17 cellular contexts compared by ENCODE assay signal in genomic region chr1:235138821-235139220, GRCh38. TPM values are rescaled to one million over a fixed set of nuclear protein-coding genes. Genes with fewer than 3 reads are reported as not detected.
A peak's percentile ranks its signal among the peaks of the same experiment; 100 is the strongest.
DNase-seq lines count a peak whose midpoint lies in the region; ATAC-seq and TF ChIP-seq lines count a peak whose summit lies in the region.
"Had no signal": no experiment of that assay in that cellular context is flagged by ENCODE, and none has a peak within 500 bp of the region (broad histone marks: within the 10 kb centered on the region; RNA-seq: fewer than 3 reads in every experiment).

No MANE protein-coding gene starts in this region.

- no peaks in the 10 kb centered on the region for H3K9me3 Mint-ChIP-seq in activated CD4-positive, alpha-beta T cell treated with anti-CD3 and anti-CD28 coated beads, Interleukin-2, amount 10 ng/mL, durations not matched to agents 24 days and 14 days
- H3K9me3 Mint-ChIP-seq in CD8-positive, alpha-beta memory T cell = no peaks in the 10 kb centered on the region
- no peaks in the 10 kb centered on the region for H3K9me3 Mint-ChIP-seq in activated T-cell treated with anti-CD3 and anti-CD28 coated beads, Interleukin-2, amount 50 U/mL, for 72 hours
- no peaks in the 10 kb centered on the region for H3K9me3 Mint-ChIP-seq in nephron
- H3K9me3 Mint-ChIP-seq in HFFc6 = no peaks in the 10 kb centered on the region

- POLR2A ChIA-PET in CD8-positive, alpha-beta memory T cell (lab: Charles Lee) = no interaction called here

- CTCF ChIA-PET in CD8-positive, alpha-beta memory T cell (lab: Charles Lee) = interaction anchor here (1.7 kb wide), 1 partner anchor 278 kb away, joined by 5 read pairs; no protein-coding TSS in a partner anchor

- H3K27ac Mint-ChIP-seq in activated CD4-positive, alpha-beta T cell treated with anti-CD3 and anti-CD28 coated beads, Interleukin-2, amount 10 ng/mL, durations not matched to agents 24 days and 14 days = peak overlapping the region; percentile 79
- H3K27ac Mint-ChIP-seq in CD8-positive, alpha-beta memory T cell = peak overlapping the region in 6 of 8 donors; percentile 22 to 74 (median 38)
- H3K27ac Mint-ChIP-seq in activated T-cell treated with anti-CD3 and anti-CD28 coated beads, Interleukin-2, amount 50 U/mL, for 72 hours = peak overlapping the region; percentile 27
- H3K27ac Mint-ChIP-seq in nephron (peak overlapping the region; percentile 59 to 84 (median 77)), HFFc6 (no peak overlapping the region)

- peaks cover 77% of the 10 kb centered on the region for H3K36me3 Mint-ChIP-seq in activated CD4-positive, alpha-beta T cell treated with anti-CD3 and anti-CD28 coated beads, Interleukin-2, amount 10 ng/mL, durations not matched to agents 24 days and 14 days (ENCODE audit: low read depth)
- H3K36me3 Mint-ChIP-seq in CD8-positive, alpha-beta memory T cell = peaks cover 10 to 91% (median 24%) of the 10 kb centered on the region in 3 donors
- peaks cover 11 to 38% of the 10 kb centered on the region in 2 donors for H3K36me3 Mint-ChIP-seq in activated T-cell treated with anti-CD3 and anti-CD28 coated beads, Interleukin-2, amount 50 U/mL, for 72 hours (ENCODE audit: insufficient read depth in 2 of 2)
- H3K36me3 Mint-ChIP-seq in nephron (ENCODE audit: low read depth) (peaks cover 81% of the 10 kb centered on the region), HFFc6 (ENCODE audit: low read depth) (peaks cover 53% of the 10 kb centered on the region)

- no peaks in the 10 kb centered on the region for H3K4me1 ChIP-seq in CD8-positive, alpha-beta memory T cell (ENCODE audit: insufficient read depth, low read length)
- H3K4me1 ChIP-seq in effector memory CD4-positive, alpha-beta T cell (ENCODE audit: control insufficient read depth, insufficient read depth, low read length, poor library complexity, severe bottlenecking) = no peaks in the 10 kb centered on the region
- H3K4me1 ChIP-seq: esophagus muscularis mucosa, upper lobe of left lung had no signal

- no peak for TF ChIP-seq CTCF in nephron (IDR thresholded peaks at IDR 0.05; ENCODE audit: unreplicated experiment in 3 of 3)
- no peak for TF ChIP-seq CTCF in HFFc6 (IDR thresholded peaks at IDR 0.05)

- H3K36me3 ChIP-seq in CD8-positive, alpha-beta memory T cell (ENCODE audit: insufficient read depth, low read length) = peaks cover 43% of the 10 kb centered on the region
- H3K36me3 ChIP-seq in effector memory CD4-positive, alpha-beta T cell (ENCODE audit: control insufficient read depth, insufficient read depth, low read length) = peaks cover 63% of the 10 kb centered on the region

- DNase-seq in activated CD4-positive, alpha-beta T cell treated with anti-CD3 and anti-CD28 coated beads, Interleukin-2, amount 10 ng/mL, durations not matched to agents 24 days and 14 days = no peak
- DNase-seq in activated CD4-positive, alpha-beta T cell treated with anti-CD3 and anti-CD28 coated beads, Interleukin-2, amount 50 U/mL, for 4 hours = no peak
- no peak for DNase-seq in CD8-positive, alpha-beta memory T cell
- DNase-seq in activated T-cell treated with anti-CD3 and anti-CD28 coated beads, Interleukin-2, amount 50 U/mL, for 72 hours = peak; percentile 21 to 38
- DNase-seq in cortex of kidney (lab: John Stamatoyannopoulos, UW) (no peak), HFFc6 (no peak)
- DNase-seq in effector memory CD4-positive, alpha-beta T cell = no peak
- DNase-seq: activated CD4-positive, alpha-beta T cell treated with anti-CD3 and anti-CD28 coated beads for 1 hour; C1 segment of cervical spinal cord; GOT3; left ventricle myocardium superior; MG63; NCI-H1694; NCI-H446; upper lobe of left lung had no signal

- peaks cover 16% of the 10 kb centered on the region for H3K4me1 Mint-ChIP-seq in activated CD4-positive, alpha-beta T cell treated with anti-CD3 and anti-CD28 coated beads, Interleukin-2, amount 10 ng/mL, durations not matched to agents 24 days and 14 days
- peaks cover 10 to 27% (median 14%) of the 10 kb centered on the region in 3 donors for H3K4me1 Mint-ChIP-seq in CD8-positive, alpha-beta memory T cell
- H3K4me1 Mint-ChIP-seq in activated T-cell treated with anti-CD3 and anti-CD28 coated beads, Interleukin-2, amount 50 U/mL, for 72 hours (ENCODE audit: low read depth) = peaks cover 22% of the 10 kb centered on the region
- H3K4me1 Mint-ChIP-seq in nephron = peaks cover 26% of the 10 kb centered on the region
- peaks cover 8% of the 10 kb centered on the region; the same call in 1 of the 2 replicates for H3K4me1 Mint-ChIP-seq in HFFc6 (ENCODE audit: low read depth)

- H3K27me3 Mint-ChIP-seq in activated CD4-positive, alpha-beta T cell treated with anti-CD3 and anti-CD28 coated beads, Interleukin-2, amount 10 ng/mL, durations not matched to agents 24 days and 14 days = no peaks in the 10 kb centered on the region
- H3K27me3 Mint-ChIP-seq in CD8-positive, alpha-beta memory T cell = no peaks in the 10 kb centered on the region
- no peaks in the 10 kb centered on the region for H3K27me3 Mint-ChIP-seq in activated T-cell treated with anti-CD3 and anti-CD28 coated beads, Interleukin-2, amount 50 U/mL, for 72 hours (ENCODE audit: low read depth)
- H3K27me3 Mint-ChIP-seq in nephron (ENCODE audit: low read depth) (no peaks in the 10 kb centered on the region), HFFc6 (ENCODE audit: insufficient read depth) (no peaks in the 10 kb centered on the region)

- no peak overlapping the region for H3K4me3 Mint-ChIP-seq in activated CD4-positive, alpha-beta T cell treated with anti-CD3 and anti-CD28 coated beads, Interleukin-2, amount 10 ng/mL, durations not matched to agents 24 days and 14 days
- H3K4me3 Mint-ChIP-seq in CD8-positive, alpha-beta memory T cell = no peak overlapping the region
- peak overlapping the region in 1 of 2 donors; percentile 1 for H3K4me3 Mint-ChIP-seq in activated T-cell treated with anti-CD3 and anti-CD28 coated beads, Interleukin-2, amount 50 U/mL, for 72 hours
- H3K4me3 Mint-ChIP-seq in nephron (no peak overlapping the region), HFFc6 (no peak overlapping the region)

- no peaks in the 10 kb centered on the region for H3K27me3 ChIP-seq in CD8-positive, alpha-beta memory T cell (ENCODE audit: insufficient read depth, low read length, poor library complexity, severe bottlenecking)
- H3K27me3 ChIP-seq in effector memory CD4-positive, alpha-beta T cell (replicated peaks; ENCODE audit: control insufficient read depth, insufficient read depth, low read length, poor library complexity, severe bottlenecking) = no peaks in the 10 kb centered on the region
- H3K27me3 ChIP-seq: esophagus muscularis mucosa, MG63, upper lobe of left lung had no signal

- no peaks in the 10 kb centered on the region for H3K9me3 ChIP-seq in CD8-positive, alpha-beta memory T cell (ENCODE audit: low read length)
- no peaks in the 10 kb centered on the region for H3K9me3 ChIP-seq in effector memory CD4-positive, alpha-beta T cell (ENCODE audit: control insufficient read depth, low read length)
- H3K9me3 ChIP-seq: esophagus muscularis mucosa, MG63, upper lobe of left lung had no signal

- intact Hi-C loops in activated CD4-positive, alpha-beta T cell treated with anti-CD3 and anti-CD28 coated beads, Interleukin-2, amount 10 ng/mL, durations not matched to agents 24 days and 14 days (cut with micrococcal nuclease) = no loop called here

- H3K4me3 ChIP-seq in CD8-positive, alpha-beta memory T cell (ENCODE audit: low read length) = no peak overlapping the region
- no peak overlapping the region for H3K4me3 ChIP-seq in effector memory CD4-positive, alpha-beta T cell (ENCODE audit: insufficient read depth, low read depth, low read length, poor library complexity, severe bottlenecking)
- H3K4me3 ChIP-seq: esophagus muscularis mucosa, MG63, upper lobe of left lung had no signal

- peak; percentile 80 to 87 for ATAC-seq in activated T-cell treated with anti-CD3 and anti-CD28 coated beads, Interleukin-2, amount 50 U/mL, for 72 hours (replicated peaks in 1 of 2)
- ATAC-seq: left ventricle myocardium superior had no signal

- H3K27ac ChIP-seq in CD8-positive, alpha-beta memory T cell (ENCODE audit: low read depth, low read length) = no peak overlapping the region
- H3K27ac ChIP-seq in effector memory CD4-positive, alpha-beta T cell (ENCODE audit: insufficient read depth, low read length, poor library complexity, severe bottlenecking) = no peak overlapping the region
- H3K27ac ChIP-seq: esophagus muscularis mucosa, upper lobe of left lung had no signal

RNA-seq across cellular contexts. Expression of gene TOMM20, which starts 10.2 kb away (rescaled TPM):
- total RNA-seq in activated CD4-positive, alpha-beta T cell treated with anti-CD3 and anti-CD28 coated beads, Interleukin-2, amount 10 ng/mL, durations not matched to agents 24 days and 14 days = 119 and 140 TPM in 2 replicates
- 100 to 1,000 TPM; 108 to 115 TPM for total RNA-seq in CD8-positive, alpha-beta memory T cell
- polyA plus RNA-seq in CD8-positive, alpha-beta memory T cell = 59.8 TPM
- total RNA-seq in activated T-cell treated with anti-CD3 and anti-CD28 coated beads, Interleukin-2, amount 50 U/mL, for 72 hours = 100 to 1,000 TPM; 140 to 154 TPM
- total RNA-seq in HFFc6 (2021; fragmentation: NEBNext Ultra II Directional; extraction: Animal tissue kit (Norgen Biotek cat#: 25700)) = 100 to 1,000 TPM in 5 of 6 experiments, 10 to 100 TPM in 1; 98.4 to 126 (median 110) TPM

RNA-seq across cellular contexts. Expression of gene RBM34, which starts 22.2 kb away (rescaled TPM):
- 123 and 135 TPM in 2 replicates for total RNA-seq in activated CD4-positive, alpha-beta T cell treated with anti-CD3 and anti-CD28 coated beads, Interleukin-2, amount 10 ng/mL, durations not matched to agents 24 days and 14 days
- total RNA-seq in CD8-positive, alpha-beta memory T cell = 100 to 1,000 TPM; 121 to 130 TPM
- 78.6 TPM for polyA plus RNA-seq in CD8-positive, alpha-beta memory T cell
- 100 to 1,000 TPM; 127 to 128 TPM for total RNA-seq in activated T-cell treated with anti-CD3 and anti-CD28 coated beads, Interleukin-2, amount 50 U/mL, for 72 hours
- total RNA-seq in HFFc6 (2021; fragmentation: NEBNext Ultra II Directional; extraction: Animal tissue kit (Norgen Biotek cat#: 25700)) = 10 to 100 TPM; 68.6 to 85.2 (median 75.4) TPM

Comparison
In these comparisons a context has a peak if more than half of its experiments do, and no peak if none do; other contexts are left out.
1. DNase-seq: peak in activated T-cell treated with anti-CD3 and anti-CD28 coated beads, Interleukin-2, amount 50 U/mL, for 72 hours (2 of 2); none in activated CD4-positive, alpha-beta T cell treated with anti-CD3 and anti-CD28 coated beads, Interleukin-2, amount 10 ng/mL, durations not matched to agents 24 days and 14 days (single experiment), activated CD4-positive, alpha-beta T cell treated with anti-CD3 and anti-CD28 coated beads, Interleukin-2, amount 50 U/mL, for 4 hours (0 of 2), CD8-positive, alpha-beta memory T cell (0 of 5), cortex of kidney (single experiment), HFFc6 (single experiment) and effector memory CD4-positive, alpha-beta T cell (0 of 3).